In the genomic region with DNA sequence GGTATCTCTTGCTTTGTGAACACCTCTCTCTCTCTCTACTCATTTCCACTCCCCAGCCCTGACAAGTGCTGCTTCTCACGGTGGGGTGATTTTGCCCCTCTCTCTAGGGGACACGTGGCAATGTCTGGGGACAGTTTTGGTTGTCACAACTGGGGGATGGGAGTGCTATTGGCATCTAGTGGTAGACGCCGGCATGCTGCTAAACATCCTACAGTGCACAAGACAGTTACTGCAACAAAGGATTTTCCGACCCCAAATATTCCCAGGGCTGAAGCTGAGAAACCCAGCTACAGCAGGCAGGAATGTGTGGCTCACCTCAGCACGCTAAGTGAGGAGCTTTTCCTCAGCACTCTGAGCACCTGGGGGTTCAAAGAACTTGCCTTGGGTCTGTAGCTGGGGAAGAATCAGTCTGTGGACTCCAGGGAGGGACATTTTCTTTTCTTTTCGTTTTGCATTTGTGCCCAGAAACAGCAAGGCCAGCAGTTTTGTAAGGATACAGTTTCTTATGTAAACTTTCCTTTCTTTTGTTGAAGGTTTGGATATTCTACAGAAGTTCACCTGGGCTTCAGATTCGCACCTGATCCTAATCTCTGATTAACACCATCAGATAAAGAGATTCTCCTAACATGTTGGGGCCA, we compare ENCODE assay signal across 1 cellular context.
TF ChIP-seq lines count a peak whose summit lies in the region.

No MANE protein-coding gene starts in this region.

TF ChIP-seq in GM23338, 12 proteins besides CTCF, POLR2A, EP300 and RAD21:
- TF ChIP-seq POLR2AphosphoS5 (IDR thresholded peaks at IDR 0.05; ENCODE audit: low read depth) (no peak), JUNB (IDR thresholded peaks at IDR 0.05; ENCODE audit: unreplicated experiment) (no peak), STAT1 (IDR thresholded peaks at IDR 0.05; ENCODE audit: unreplicated experiment) (no peak), ETS1 (IDR thresholded peaks at IDR 0.05) (no peak), ZNF114 (CRISPR knock-in tag; IDR thresholded peaks at IDR 0.05) (no peak)
